Comparison of ENCODE assay signal across 13 cellular contexts in genomic region chr18:63022429-63023022, GRCh38.
DNase-seq lines count a peak whose midpoint lies in the region; ATAC-seq and TF ChIP-seq lines count a peak whose summit lies in the region.
"Had no signal": no experiment of that assay in that cellular context is flagged by ENCODE, and none has a peak within 500 bp of the region (broad histone marks: within the 10 kb centered on the region; RNA-seq: fewer than 3 reads in every experiment).

No MANE protein-coding gene starts in this region.

- peak; percentile 14 for TF ChIP-seq CTCF in AG09319 (IDR thresholded peaks at IDR 0.05; ENCODE audit: low read depth, low read length)
- peak; percentile 44 for TF ChIP-seq CTCF in GM12864 (IDR thresholded peaks at IDR 0.05; ENCODE audit: low read depth, low read length, missing control alignments)

- H3K4me3 Mint-ChIP-seq in activated naive CD8-positive, alpha-beta T cell treated with anti-CD3 and anti-CD28 coated beads for 36 hours, result no peak overlapping the region
- H3K4me3 Mint-ChIP-seq: naive B cell; T-helper 1 cell treated with Interleukin-12 subunit alpha and Interleukin-12 subunit beta and Interleukin-4 antibody, amounts not matched to agents 30 μg/mL and 1 μg/mL, for 36 hours had no signal

- no peak overlapping the region for H3K27ac Mint-ChIP-seq in activated naive CD8-positive, alpha-beta T cell treated with anti-CD3 and anti-CD28 coated beads for 36 hours
- H3K27ac Mint-ChIP-seq: T-helper 1 cell treated with Interleukin-12 subunit alpha and Interleukin-12 subunit beta and Interleukin-4 antibody, amounts not matched to agents 30 μg/mL and 1 μg/mL, for 36 hours had no signal

- intact Hi-C loops in head of caudate nucleus (cut with DNase I), result no loop called here

- H3K4me1 Mint-ChIP-seq in activated naive CD8-positive, alpha-beta T cell treated with anti-CD3 and anti-CD28 coated beads for 36 hours, result no peaks in the 10 kb centered on the region
- H3K4me1 Mint-ChIP-seq: naive B cell had no signal

- peaks cover 2% of the 10 kb centered on the region for H3K36me3 Mint-ChIP-seq in activated naive CD8-positive, alpha-beta T cell treated with anti-CD3 and anti-CD28 coated beads for 36 hours

- ATAC-seq in HG03175 (IDR thresholded peaks at IDR 0.05; ENCODE audit: unreplicated experiment), result no peak

- DNase-seq in AG09319 (ENCODE audit: extremely low read depth, low read depth) (no peak), GM12864 (ENCODE audit: low read depth) (no peak), islet precursor cell (peak; percentile 68), 8988T (no peak), NCI-H1436 (lab: John Stamatoyannopoulos, UW) (no peak), head of caudate nucleus (no peak)
- peak; percentile 39 for DNase-seq in activated naive CD8-positive, alpha-beta T cell treated with anti-CD3 and anti-CD28 coated beads for 36 hours
- DNase-seq: activated effector memory CD4-positive, alpha-beta T cell treated with anti-CD3 and anti-CD28 coated beads, Interleukin-2, amount 50 U/mL, for 16 hours; GF-D8; naive B cell; uterus had no signal

- H3K27me3 Mint-ChIP-seq in activated naive CD8-positive, alpha-beta T cell treated with anti-CD3 and anti-CD28 coated beads for 36 hours, result peaks cover 4% of the 10 kb centered on the region
- H3K27me3 Mint-ChIP-seq: naive B cell had no signal

- H3K9me3 Mint-ChIP-seq in activated naive CD8-positive, alpha-beta T cell treated with anti-CD3 and anti-CD28 coated beads for 36 hours, result peaks cover 7% of the 10 kb centered on the region

- no peak overlapping the region for H3K4me3 ChIP-seq in GM12864 (ENCODE audit: low read depth, low read length)
- H3K4me3 ChIP-seq: uterus had no signal

Comparison
In these comparisons a context has a peak if more than half of its experiments do, and no peak if none do; other contexts are left out.
1. DNase-seq: peak in activated naive CD8-positive, alpha-beta T cell treated with anti-CD3 and anti-CD28 coated beads for 36 hours (single experiment) and islet precursor cell (single experiment); none in AG09319 (single experiment), GM12864 (single experiment), 8988T (single experiment), NCI-H1436 (single experiment) and head of caudate nucleus (0 of 42).